In genomic region chr19:35024095-35024494, GRCh38 we compare ENCODE assay signal across 19 cellular contexts. TPM values are rescaled to one million over a fixed set of nuclear protein-coding genes. Genes with fewer than 3 reads are reported as not detected.
DNase-seq lines count a peak whose midpoint lies in the region; ATAC-seq, FAIRE-seq and TF ChIP-seq lines count a peak whose summit lies in the region.
"Had no signal": no experiment of that assay in that cellular context is flagged by ENCODE, and none has a peak within 500 bp of the region (broad histone marks: within the 10 kb centered on the region; RNA-seq: fewer than 3 reads in every experiment).

No MANE protein-coding gene starts in this region.

- peaks cover 23 to 33% of the 10 kb centered on the region in 2 donors for H3K36me3 ChIP-seq in kidney (ENCODE audit: control insufficient read depth in 1 of 2, insufficient read depth in 2 of 2, low read length in 2 of 2)

- POLR2A ChIA-PET in activated CD8-positive, alpha-beta T cell treated with anti-CD3 and anti-CD28 coated beads, Interleukin-2, amount 10 ng/mL, durations not matched to agents 7 days and 5 days (lab: Charles Lee), result no interaction called here

- intact Hi-C loops in kidney (cut with DNase I), result no loop called here

- no peak for TF ChIP-seq CTCF in kidney (IDR thresholded peaks at IDR 0.05; ENCODE audit: borderline replicate concordance, extremely low read depth, insufficient read depth)
- no peak for TF ChIP-seq CTCF in progenitor cell of endocrine pancreas (IDR thresholded peaks at IDR 0.05; ENCODE audit: unreplicated experiment)

- no peaks in the 10 kb centered on the region for H3K9me3 ChIP-seq in kidney (ENCODE audit: control insufficient read depth in 1 of 2, low read length in 2 of 2)

- no peak overlapping the region for H3K4me3 ChIP-seq in kidney (ENCODE audit: low read length in 2 of 2)
- H3K4me3 ChIP-seq: GM23248 had no signal

- CTCF ChIA-PET in activated CD8-positive, alpha-beta T cell treated with anti-CD3 and anti-CD28 coated beads, Interleukin-2, amount 10 ng/mL, durations not matched to agents 7 days and 5 days (lab: Charles Lee), result no interaction called here

- DNase-seq in activated naive CD8-positive, alpha-beta T cell treated with anti-CD3 and anti-CD28 coated beads, Interleukin-2, amount 50 U/mL, for 24 hours, result no peak
- DNase-seq in activated naive CD8-positive, alpha-beta T cell treated with anti-CD3 and anti-CD28 coated beads for 36 hours, result no peak
- DNase-seq in kidney (peak; percentile 64), progenitor cell of endocrine pancreas (ENCODE audit: low spot score, unreplicated experiment) (no peak), MV-4-11 (lab: John Stamatoyannopoulos, UW) (no peak), superior temporal gyrus (ENCODE audit: extremely low spot score) (no peak)
- no peak for DNase-seq in activated CD8-positive, alpha-beta T cell treated with anti-CD3 and anti-CD28 coated beads, Interleukin-2, amount 10 ng/mL, durations not matched to agents 7 days and 5 days
- DNase-seq: DMS 273 treated with DMSO at 0.1 percent for 48 hours, GF-D8, GM23248, KBM-7, NCI-H1417 treated with DMSO at 0.1 percent for 48 hours, NCI-H1930, NCI-H69 had no signal

- H3K27me3 Mint-ChIP-seq in activated naive CD8-positive, alpha-beta T cell treated with anti-CD3 and anti-CD28 coated beads, Interleukin-2, amount 50 U/mL, for 24 hours, result no peaks in the 10 kb centered on the region
- no peaks in the 10 kb centered on the region for H3K27me3 Mint-ChIP-seq in activated naive CD8-positive, alpha-beta T cell treated with anti-CD3 and anti-CD28 coated beads for 36 hours
- peaks cover 3% of the 10 kb centered on the region for H3K27me3 Mint-ChIP-seq in progenitor cell of endocrine pancreas
- H3K27me3 Mint-ChIP-seq in activated CD8-positive, alpha-beta T cell treated with anti-CD3 and anti-CD28 coated beads, Interleukin-2, amount 10 ng/mL, durations not matched to agents 7 days and 5 days (ENCODE audit: low read depth), result no peaks in the 10 kb centered on the region

- H3K4me3 Mint-ChIP-seq in activated naive CD8-positive, alpha-beta T cell treated with anti-CD3 and anti-CD28 coated beads, Interleukin-2, amount 50 U/mL, for 24 hours, result no peak overlapping the region
- no peak overlapping the region for H3K4me3 Mint-ChIP-seq in activated naive CD8-positive, alpha-beta T cell treated with anti-CD3 and anti-CD28 coated beads for 36 hours
- no peak overlapping the region for H3K4me3 Mint-ChIP-seq in progenitor cell of endocrine pancreas (ENCODE audit: low read depth)
- no peak overlapping the region for H3K4me3 Mint-ChIP-seq in activated CD8-positive, alpha-beta T cell treated with anti-CD3 and anti-CD28 coated beads, Interleukin-2, amount 10 ng/mL, durations not matched to agents 7 days and 5 days

- H3K9ac ChIP-seq in kidney (ENCODE audit: low read length in 2 of 2), result no peak overlapping the region
- H3K9ac ChIP-seq: GM23248 had no signal

- H3K27ac ChIP-seq in kidney (ENCODE audit: low read depth in 2 of 2, low read length in 2 of 2), result no peak overlapping the region
- H3K27ac ChIP-seq: C4-2B, GM23248 had no signal

- no peak for FAIRE-seq in kidney (lab: Jason Lieb, UNC)
- FAIRE-seq: A204.1, GM12892 had no signal

- ATAC-seq in activated naive CD8-positive, alpha-beta T cell treated with anti-CD3 and anti-CD28 coated beads, Interleukin-2, amount 50 U/mL, for 24 hours, result no peak
- ATAC-seq in activated CD8-positive, alpha-beta T cell treated with anti-CD3 and anti-CD28 coated beads, Interleukin-2, amount 10 ng/mL, durations not matched to agents 7 days and 5 days, result no peak
- ATAC-seq: HCT116 had no signal

- H3K4me1 Mint-ChIP-seq in activated naive CD8-positive, alpha-beta T cell treated with anti-CD3 and anti-CD28 coated beads, Interleukin-2, amount 50 U/mL, for 24 hours, result no peaks in the 10 kb centered on the region
- peaks cover 2% of the 10 kb centered on the region for H3K4me1 Mint-ChIP-seq in activated naive CD8-positive, alpha-beta T cell treated with anti-CD3 and anti-CD28 coated beads for 36 hours
- H3K4me1 Mint-ChIP-seq in progenitor cell of endocrine pancreas (ENCODE audit: low read depth), result no peaks in the 10 kb centered on the region
- H3K4me1 Mint-ChIP-seq in activated CD8-positive, alpha-beta T cell treated with anti-CD3 and anti-CD28 coated beads, Interleukin-2, amount 10 ng/mL, durations not matched to agents 7 days and 5 days (ENCODE audit: low read depth), result peaks cover 4% of the 10 kb centered on the region

- H3K27ac Mint-ChIP-seq in activated naive CD8-positive, alpha-beta T cell treated with anti-CD3 and anti-CD28 coated beads, Interleukin-2, amount 50 U/mL, for 24 hours, result peak overlapping the region; percentile 34
- no peak overlapping the region for H3K27ac Mint-ChIP-seq in activated naive CD8-positive, alpha-beta T cell treated with anti-CD3 and anti-CD28 coated beads for 36 hours
- H3K27ac Mint-ChIP-seq in progenitor cell of endocrine pancreas, result peak overlapping the region; percentile 43
- H3K27ac Mint-ChIP-seq in activated CD8-positive, alpha-beta T cell treated with anti-CD3 and anti-CD28 coated beads, Interleukin-2, amount 10 ng/mL, durations not matched to agents 7 days and 5 days, result no peak overlapping the region

- peaks cover 51% of the 10 kb centered on the region for H3K36me3 Mint-ChIP-seq in activated naive CD8-positive, alpha-beta T cell treated with anti-CD3 and anti-CD28 coated beads, Interleukin-2, amount 50 U/mL, for 24 hours (ENCODE audit: low read depth)
- peaks cover 32% of the 10 kb centered on the region for H3K36me3 Mint-ChIP-seq in activated naive CD8-positive, alpha-beta T cell treated with anti-CD3 and anti-CD28 coated beads for 36 hours
- H3K36me3 Mint-ChIP-seq in progenitor cell of endocrine pancreas (ENCODE audit: insufficient read depth), result peaks cover 26% of the 10 kb centered on the region
- peaks cover 58% of the 10 kb centered on the region for H3K36me3 Mint-ChIP-seq in activated CD8-positive, alpha-beta T cell treated with anti-CD3 and anti-CD28 coated beads, Interleukin-2, amount 10 ng/mL, durations not matched to agents 7 days and 5 days (ENCODE audit: low read depth)

- H3K4me1 ChIP-seq in kidney (ENCODE audit: control insufficient read depth in 1 of 2, insufficient read depth in 1 of 2, low read depth in 1 of 2, low read length in 2 of 2), result no peaks in the 10 kb centered on the region

- no peaks in the 10 kb centered on the region for H3K9me3 Mint-ChIP-seq in activated naive CD8-positive, alpha-beta T cell treated with anti-CD3 and anti-CD28 coated beads, Interleukin-2, amount 50 U/mL, for 24 hours
- no peaks in the 10 kb centered on the region for H3K9me3 Mint-ChIP-seq in activated naive CD8-positive, alpha-beta T cell treated with anti-CD3 and anti-CD28 coated beads for 36 hours
- H3K9me3 Mint-ChIP-seq in progenitor cell of endocrine pancreas (ENCODE audit: low read depth), result no peaks in the 10 kb centered on the region
- no peaks in the 10 kb centered on the region for H3K9me3 Mint-ChIP-seq in activated CD8-positive, alpha-beta T cell treated with anti-CD3 and anti-CD28 coated beads, Interleukin-2, amount 10 ng/mL, durations not matched to agents 7 days and 5 days (ENCODE audit: insufficient read depth)

RNA-seq across cellular contexts. Expression of gene SCN1B, which starts 6.2 kb away (rescaled TPM):
- total RNA-seq in activated naive CD8-positive, alpha-beta T cell treated with anti-CD3 and anti-CD28 coated beads for 36 hours, result under 1 TPM; 0.45 to 0.98 TPM
- total RNA-seq in kidney (24.1 TPM), progenitor cell of endocrine pancreas (1.7 and 1.8 TPM in 2 replicates)
- polyA plus RNA-seq in kidney (ENCODE audit: insufficient read depth, low read depth, low replicate concordance), result 9.6 TPM
- total RNA-seq in activated CD8-positive, alpha-beta T cell treated with anti-CD3 and anti-CD28 coated beads, Interleukin-2, amount 10 ng/mL, durations not matched to agents 7 days and 5 days, result under 1 TPM; 0.37 to 0.57 TPM

RNA-seq across cellular contexts. Expression of gene HPN, which starts 17.4 kb away (rescaled TPM):
- total RNA-seq in activated naive CD8-positive, alpha-beta T cell treated with anti-CD3 and anti-CD28 coated beads for 36 hours, result under 1 TPM in 1 of 2 experiments, not detected in 1; 0.31 TPM
- 134 TPM for total RNA-seq in kidney
- 331 TPM for polyA plus RNA-seq in kidney (ENCODE audit: insufficient read depth, low read depth, low replicate concordance)
- 70.5 and 71.5 TPM in 2 replicates for total RNA-seq in progenitor cell of endocrine pancreas
- total RNA-seq in activated CD8-positive, alpha-beta T cell treated with anti-CD3 and anti-CD28 coated beads, Interleukin-2, amount 10 ng/mL, durations not matched to agents 7 days and 5 days, result not detected
- total RNA-seq: Daoy, GM23248 had no signal
- polyA plus RNA-seq: GM23248 had no signal

RNA-seq across cellular contexts. Expression of gene GRAMD1A, which starts 24.0 kb away (rescaled TPM):
- total RNA-seq in activated naive CD8-positive, alpha-beta T cell treated with anti-CD3 and anti-CD28 coated beads for 36 hours, result 100 to 1,000 TPM; 135 to 140 TPM
- total RNA-seq in kidney, result 87.3 TPM
- polyA plus RNA-seq in kidney (ENCODE audit: insufficient read depth, low read depth, low replicate concordance), result 29.8 TPM
- total RNA-seq in progenitor cell of endocrine pancreas, result 111 and 118 TPM in 2 replicates
- total RNA-seq in activated CD8-positive, alpha-beta T cell treated with anti-CD3 and anti-CD28 coated beads, Interleukin-2, amount 10 ng/mL, durations not matched to agents 7 days and 5 days, result 10 to 100 TPM; 76.2 to 81.8 TPM

Comparison
In these comparisons a context has a peak if more than half of its experiments do, and no peak if none do; other contexts are left out.
1. H3K27ac Mint-ChIP-seq: peak in activated naive CD8-positive, alpha-beta T cell treated with anti-CD3 and anti-CD28 coated beads, Interleukin-2, amount 50 U/mL, for 24 hours (single experiment) and progenitor cell of endocrine pancreas (single experiment); none in activated naive CD8-positive, alpha-beta T cell treated with anti-CD3 and anti-CD28 coated beads for 36 hours (single experiment) and activated CD8-positive, alpha-beta T cell treated with anti-CD3 and anti-CD28 coated beads, Interleukin-2, amount 10 ng/mL, durations not matched to agents 7 days and 5 days (single experiment).
2. RNA of gene HPN, which starts 17.4 kb away (total RNA-seq): 134 TPM in kidney (single experiment) and 70.5 to 71.5 TPM in progenitor cell of endocrine pancreas; 0.31 TPM in activated naive CD8-positive, alpha-beta T cell treated with anti-CD3 and anti-CD28 coated beads for 36 hours and not detected in activated CD8-positive, alpha-beta T cell treated with anti-CD3 and anti-CD28 coated beads, Interleukin-2, amount 10 ng/mL, durations not matched to agents 7 days and 5 days; every median in the first group is over 10 times any median in the second.